Comparison of ENCODE assay signal across 11 cellular contexts in the genomic region with DNA sequence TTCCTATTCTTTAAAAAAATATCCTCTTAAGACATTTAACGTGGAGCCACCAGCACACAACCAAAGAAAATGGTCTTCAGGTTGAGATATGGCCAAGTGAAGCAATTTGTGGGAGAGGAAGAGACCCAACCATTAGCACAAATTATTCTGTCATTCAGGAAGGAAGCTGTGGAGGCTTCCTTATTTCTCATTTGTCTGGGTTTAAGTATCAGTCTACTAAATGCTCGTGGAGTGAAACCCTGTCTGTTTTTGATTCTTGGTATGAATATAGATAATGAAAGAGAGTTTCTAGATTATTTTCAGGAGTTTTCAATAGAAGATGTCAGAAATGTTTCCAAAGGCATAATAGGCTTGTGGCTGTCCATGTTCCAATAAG.
DNase-seq lines count a peak whose midpoint lies in the region; ATAC-seq and TF ChIP-seq lines count a peak whose summit lies in the region.
"Had no signal": no experiment of that assay in that cellular context is flagged by ENCODE, and none has a peak within 500 bp of the region (broad histone marks: within the 10 kb centered on the region; RNA-seq: fewer than 3 reads in every experiment).

No MANE protein-coding gene starts in this region.

- ATAC-seq in DND-41 (ENCODE audit: insufficient read depth, low read depth) (no peak; the same call in 2 of the 3 replicates), GM23338 (no peak), HG03097 (IDR thresholded peaks at IDR 0.05; ENCODE audit: low FRiP score, unreplicated experiment) (no peak)
- peak; percentile 31 for ATAC-seq in naive thymus-derived CD4-positive, alpha-beta T cell

- 0 out of 3 replicates have a peak, but pooled peaks cover 8% of the 10 kb centered on the region for H3K9me3 Mint-ChIP-seq in GM23338
- H3K9me3 Mint-ChIP-seq in activated naive CD8-positive, alpha-beta T cell treated with anti-CD3 and anti-CD28 coated beads for 36 hours, result peaks cover 11% of the 10 kb centered on the region
- peaks cover 0 to 24% (median 13%) of the 10 kb centered on the region in 11 donors for H3K9me3 Mint-ChIP-seq in naive thymus-derived CD4-positive, alpha-beta T cell
- H3K9me3 Mint-ChIP-seq: activated naive CD4-positive, alpha-beta T cell treated with anti-CD3 and anti-CD28 coated beads, Interleukin-2, amount 50 U/mL, for 24 hours had no signal

- H3K27me3 Mint-ChIP-seq in GM23338 (ENCODE audit: insufficient read depth, low read depth, poor library complexity), result peaks cover 3% of the 10 kb centered on the region
- H3K27me3 Mint-ChIP-seq in activated naive CD8-positive, alpha-beta T cell treated with anti-CD3 and anti-CD28 coated beads for 36 hours, result no peaks in the 10 kb centered on the region
- H3K27me3 Mint-ChIP-seq in naive thymus-derived CD4-positive, alpha-beta T cell, result peaks cover 0 to 5% (median 2%) of the 10 kb centered on the region in 5 donors

- no peak overlapping the region for H3K4me3 Mint-ChIP-seq in GM23338
- H3K4me3 Mint-ChIP-seq in activated naive CD8-positive, alpha-beta T cell treated with anti-CD3 and anti-CD28 coated beads for 36 hours, result peak overlapping the region; percentile 71
- H3K4me3 Mint-ChIP-seq in naive thymus-derived CD4-positive, alpha-beta T cell, result peak overlapping the region in 3 of 10 donors; percentile 20 to 49 (median 48)
- H3K4me3 Mint-ChIP-seq: activated naive CD4-positive, alpha-beta T cell treated with anti-CD3 and anti-CD28 coated beads, Interleukin-2, amount 50 U/mL, for 24 hours had no signal

- H3K27ac Mint-ChIP-seq in GM23338, result no peak overlapping the region
- H3K27ac Mint-ChIP-seq in activated naive CD8-positive, alpha-beta T cell treated with anti-CD3 and anti-CD28 coated beads for 36 hours, result peak overlapping the region; percentile 65
- H3K27ac Mint-ChIP-seq in naive thymus-derived CD4-positive, alpha-beta T cell, result peak overlapping the region in 2 of 9 donors; percentile 28 to 47
- H3K27ac Mint-ChIP-seq: activated naive CD4-positive, alpha-beta T cell treated with anti-CD3 and anti-CD28 coated beads, Interleukin-2, amount 50 U/mL, for 24 hours had no signal

- intact Hi-C loops in naive thymus-derived CD4-positive, alpha-beta T cell (cut with micrococcal nuclease), result no loop called here

- H3K36me3 Mint-ChIP-seq in GM23338 (ENCODE audit: low read depth), result no peaks in the 10 kb centered on the region
- no peaks in the 10 kb centered on the region for H3K36me3 Mint-ChIP-seq in activated naive CD8-positive, alpha-beta T cell treated with anti-CD3 and anti-CD28 coated beads for 36 hours
- H3K36me3 Mint-ChIP-seq in naive thymus-derived CD4-positive, alpha-beta T cell, result peaks cover 0 to 4% (median 3%) of the 10 kb centered on the region in 5 donors
- H3K36me3 Mint-ChIP-seq: activated naive CD4-positive, alpha-beta T cell treated with anti-CD3 and anti-CD28 coated beads, Interleukin-2, amount 50 U/mL, for 24 hours had no signal

- H3K4me3 ChIP-seq in DND-41 (ENCODE audit: low read depth in 1 of 2, low read length in 2 of 2), result no peak overlapping the region
- no peak overlapping the region for H3K4me3 ChIP-seq in GM23338
- H3K4me3 ChIP-seq in naive thymus-derived CD4-positive, alpha-beta T cell (ENCODE audit: low read length), result no peak overlapping the region
- no peak overlapping the region for H3K4me3 ChIP-seq in coronary artery

- no peaks in the 10 kb centered on the region for H3K9me3 ChIP-seq in DND-41 (ENCODE audit: insufficient read depth, low read length, severe bottlenecking)
- peaks cover 0 to 8% (median 0%) of the 10 kb centered on the region in 3 experiments for H3K9me3 ChIP-seq in naive thymus-derived CD4-positive, alpha-beta T cell (ENCODE audit: control insufficient read depth in 2 of 3, low read length in 3 of 3)

- DNase-seq in DND-41 (no peak), GM23338 (ENCODE audit: low spot score) (no peak), activated gamma-delta T cell treated with Interleukin-2 at 50 U/mL for 16 hours (no peak), ureter (ENCODE audit: low spot score) (no peak), coronary artery (ENCODE audit: low spot score) (no peak)
- no peak for DNase-seq in activated naive CD8-positive, alpha-beta T cell treated with anti-CD3 and anti-CD28 coated beads for 36 hours
- no peak for DNase-seq in naive thymus-derived CD4-positive, alpha-beta T cell
- DNase-seq: DMS153, NCI-H526 had no signal

- TF ChIP-seq CTCF in DND-41 (IDR thresholded peaks at IDR 0.05; ENCODE audit: borderline replicate concordance, extremely low read depth, low read length, poor library complexity, severe bottlenecking) (no peak), GM23338 (conservative IDR thresholded peaks at IDR 0.05; ENCODE audit: low read depth in 2 of 2) (no peak), coronary artery (IDR thresholded peaks at IDR 0.05) (no peak)

- H3K9ac ChIP-seq in DND-41 (ENCODE audit: low read depth, low read length), result no peak overlapping the region

- no peaks in the 10 kb centered on the region for H3K27me3 ChIP-seq in DND-41 (ENCODE audit: insufficient read depth, low read length, poor library complexity)
- no peaks in the 10 kb centered on the region for H3K27me3 ChIP-seq in GM23338 (ENCODE audit: insufficient read depth)
- no peaks in the 10 kb centered on the region for H3K27me3 ChIP-seq in naive thymus-derived CD4-positive, alpha-beta T cell (ENCODE audit: control insufficient read depth in 2 of 2, insufficient read depth in 2 of 2, low read length in 2 of 2)

- H4K20me1 ChIP-seq in DND-41 (ENCODE audit: insufficient read depth, low read length) (no peaks in the 10 kb centered on the region), GM23338 (replicated peaks; ENCODE audit: insufficient read depth) (no peaks in the 10 kb centered on the region)

- H3K27ac ChIP-seq in DND-41 (ENCODE audit: low read length), result 0 out of 2 replicates have a peak overlapping the region, but pooled peaks have one; percentile 18
- no peak overlapping the region for H3K27ac ChIP-seq in GM23338 (ENCODE audit: low read depth)
- H3K27ac ChIP-seq in naive thymus-derived CD4-positive, alpha-beta T cell (ENCODE audit: low read depth, low read length), result no peak overlapping the region
- peak overlapping the region in 1 of 2 donors; percentile 75 for H3K27ac ChIP-seq in coronary artery

- H3K4me2 ChIP-seq in DND-41 (ENCODE audit: insufficient read depth, low read length), result no peak overlapping the region
- H3K4me2 ChIP-seq in GM23338, result no peak overlapping the region

- H2AFZ ChIP-seq in DND-41 (ENCODE audit: low read depth, low read length) (peak overlapping the region; percentile 36; the same call in 1 of the 2 replicates), GM23338 (peak overlapping the region; percentile 81; the same call in 1 of the 2 replicates)

- H3F3A ChIP-seq in GM23338 (replicated peaks; ENCODE audit: low read depth), result no peaks in the 10 kb centered on the region

- H3K4me1 Mint-ChIP-seq in GM23338, result no peaks in the 10 kb centered on the region
- H3K4me1 Mint-ChIP-seq in activated naive CD8-positive, alpha-beta T cell treated with anti-CD3 and anti-CD28 coated beads for 36 hours, result peaks cover 15% of the 10 kb centered on the region
- peaks cover 0 to 26% (median 15%) of the 10 kb centered on the region in 7 donors for H3K4me1 Mint-ChIP-seq in naive thymus-derived CD4-positive, alpha-beta T cell

- POLR2A ChIA-PET in naive thymus-derived CD4-positive, alpha-beta T cell (lab: Charles Lee), result no interaction called here

- H3K79me2 ChIP-seq in DND-41 (ENCODE audit: insufficient read depth, low read length) (no peaks in the 10 kb centered on the region), GM23338 (replicated peaks; ENCODE audit: insufficient read depth) (no peaks in the 10 kb centered on the region)

- peaks cover 22% of the 10 kb centered on the region for H3K4me1 ChIP-seq in DND-41 (ENCODE audit: insufficient read depth, low read length)
- H3K4me1 ChIP-seq in GM23338 (ENCODE audit: insufficient read depth), result no peaks in the 10 kb centered on the region
- H3K4me1 ChIP-seq in naive thymus-derived CD4-positive, alpha-beta T cell (ENCODE audit: control insufficient read depth in 2 of 2, insufficient read depth in 2 of 2, low read length in 2 of 2), result peaks cover 0 to 10% of the 10 kb centered on the region in 2 donors

- H3K9me2 ChIP-seq in GM23338 (ENCODE audit: insufficient read depth), result 0 out of 2 replicates have a peak, but pooled peaks cover 11% of the 10 kb centered on the region

- H3K36me3 ChIP-seq in DND-41 (ENCODE audit: insufficient read depth, low read length) (no peaks in the 10 kb centered on the region), GM23338 (ENCODE audit: insufficient read depth) (no peaks in the 10 kb centered on the region)
- H3K36me3 ChIP-seq in naive thymus-derived CD4-positive, alpha-beta T cell (ENCODE audit: control insufficient read depth in 2 of 3, insufficient read depth in 3 of 3, low read length in 3 of 3), result no peaks in the 10 kb centered on the region

- CTCF ChIA-PET in naive thymus-derived CD4-positive, alpha-beta T cell (lab: Charles Lee), result interaction anchor here (0.5 to 1.1 kb wide), 2 partner anchors 39 to 77 kb away, joined by 3 to 4 read pairs; no protein-coding TSS in a partner anchor

TF ChIP-seq in GM23338, 12 proteins besides CTCF, POLR2A, EP300 and RAD21 (continues in another document):
- TF ChIP-seq STAT1 (IDR thresholded peaks at IDR 0.05; ENCODE audit: unreplicated experiment) (no peak), CREB1 (CRISPR knock-in tag; IDR thresholded peaks at IDR 0.05; ENCODE audit: low read depth) (no peak)
